In the genomic region with DNA sequence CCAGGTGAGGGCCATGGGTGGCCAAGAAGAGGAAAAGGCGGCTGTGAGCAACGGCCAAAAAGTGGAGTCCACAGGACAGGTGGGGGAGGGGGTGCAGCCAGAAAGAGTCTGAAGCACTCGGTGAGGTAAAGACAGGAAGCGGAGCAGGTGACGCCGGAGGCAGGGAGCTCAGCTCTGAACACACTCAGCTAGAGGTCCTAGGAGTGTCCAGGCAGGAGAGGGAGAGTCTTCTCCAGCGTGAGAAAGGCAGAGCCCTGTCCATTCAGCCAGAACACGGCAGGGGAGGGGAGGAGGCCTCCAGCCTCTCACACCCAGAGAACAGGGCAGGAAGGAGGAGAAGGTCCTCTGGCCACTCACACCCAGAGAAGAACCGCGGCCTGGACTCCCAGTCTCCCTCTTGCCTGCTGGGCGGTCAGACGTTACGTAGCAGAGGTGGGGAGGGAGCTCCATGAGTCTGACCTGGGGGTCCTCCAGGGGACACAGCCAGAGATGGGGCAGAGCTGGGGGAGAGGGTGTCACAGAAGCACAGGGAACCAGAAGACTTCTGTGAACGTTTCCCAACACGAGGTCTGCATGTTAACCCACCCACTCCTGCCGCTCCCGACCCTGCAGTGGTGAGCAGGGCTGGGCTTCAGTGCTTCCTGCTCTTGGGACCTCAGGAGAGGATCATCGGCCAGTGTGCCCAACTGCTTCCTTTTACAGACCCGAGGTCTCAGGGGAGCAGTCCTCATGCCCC, we compare ENCODE assay signal across 12 cellular contexts.
DNase-seq lines count a peak whose midpoint lies in the region; ATAC-seq and TF ChIP-seq lines count a peak whose summit lies in the region.
"Had no signal": no experiment of that assay in that cellular context is flagged by ENCODE, and none has a peak within 500 bp of the region (broad histone marks: within the 10 kb centered on the region; RNA-seq: fewer than 3 reads in every experiment).

No MANE protein-coding gene starts in this region.

- H3K36me3 ChIP-seq in HEK293 (ENCODE audit: control insufficient read depth in 2 of 2, insufficient read depth in 1 of 2, low read length in 2 of 2) (peaks cover 0 to 53% of the 10 kb centered on the region in 2 experiments; a peak in 2 of 3 replicates), gastroesophageal sphincter (peaks cover 0 to 67% of the 10 kb centered on the region in 2 donors), stomach (peaks cover 14 to 66% (median 60%) of the 10 kb centered on the region in 4 donors), BE2C (no peaks in the 10 kb centered on the region)

- peak; percentile 47 for DNase-seq in stomach
- no peak for DNase-seq in posterior cingulate gyrus
- no peak for DNase-seq in BE2C
- DNase-seq in HEK293T (ENCODE audit: extremely low spot score) = no peak
- DNase-seq: CD8-positive, alpha-beta memory T cell; NCI-H1092 treated with DMSO at 0.1 percent for 48 hours; NCI-H748 treated with DMSO at 0.1 percent for 48 hours; stimulated activated CD4-positive, alpha-beta T cell treated with anti-CD3 and anti-CD28 coated beads, Interleukin-4, amount 100 ng/mL, for 4 hours had no signal

- intact Hi-C loops in stomach (cut with DNase I; ENCODE audit: low total_unique reads) (no loop called here), posterior cingulate gyrus (cut with DNase I) (no loop called here)

- H3K27ac ChIP-seq in HEK293 (ENCODE audit: extremely low read depth, low read depth, low read length) (no peak overlapping the region), VCaP (peak overlapping the region; percentile 100), gastroesophageal sphincter (peak overlapping the region in 3 of 4 donors; percentile 56 to 86 (median 81)), stomach (peak overlapping the region; percentile 70 to 93 (median 89))

- H3K4me3 ChIP-seq in HEK293 (ENCODE audit: low read depth, low read length) (no peak overlapping the region), gastroesophageal sphincter (no peak overlapping the region), stomach (no peak overlapping the region), BE2C (ENCODE audit: low read depth, low read length) (no peak overlapping the region)

- H3K9me3 ChIP-seq in HEK293 (ENCODE audit: control insufficient read depth, insufficient read depth, low read depth, low read length) (no peaks in the 10 kb centered on the region), gastroesophageal sphincter (no peaks in the 10 kb centered on the region), stomach (no peaks in the 10 kb centered on the region), BE2C (no peaks in the 10 kb centered on the region)

- H3K27me3 ChIP-seq in gastroesophageal sphincter (no peaks in the 10 kb centered on the region), stomach (no peaks in the 10 kb centered on the region), BE2C (no peaks in the 10 kb centered on the region)

- TF ChIP-seq CTCF in HEK293 (tag by site-specific recombination; IDR thresholded peaks at IDR 0.05) (no peak), VCaP (conservative IDR thresholded peaks at IDR 0.05) (no peak), gastroesophageal sphincter (IDR thresholded peaks at IDR 0.05) (no peak), stomach (IDR thresholded peaks at IDR 0.05) (no peak), BE2C (IDR thresholded peaks at IDR 0.05; ENCODE audit: low read depth, low read length) (no peak)

- TF ChIP-seq POLR2A in gastroesophageal sphincter (IDR thresholded peaks at IDR 0.05) (no peak), stomach (IDR thresholded peaks at IDR 0.05) (no peak)

- CTCF ChIA-PET in HEK293 (lab: Yijun Ruan, JAX) = no interaction called here
- CTCF ChIA-PET in HEK293T (lab: Yijun Ruan, JAX) = no interaction called here

- 79 to 80% methylated on average over 7 of the region's 19 CpGs for WGBS in gastroesophageal sphincter (ENCODE audit: low coverage in 1 of 2), 2 donors
- WGBS in stomach, 5 donors = 45 to 65% (median 63%) methylated on average over 15 to 19 of the region's 19 CpGs

- H3K4me1 ChIP-seq in HEK293 (ENCODE audit: control insufficient read depth, insufficient read depth, low read length) (peaks cover 9% of the 10 kb centered on the region), gastroesophageal sphincter (peaks cover 2 to 53% (median 13%) of the 10 kb centered on the region in 3 donors), stomach (peaks cover 51 to 80% (median 75%) of the 10 kb centered on the region in 4 donors), BE2C (no peaks in the 10 kb centered on the region; the same call in 1 of the 2 replicates)

- TF ChIP-seq EP300 in gastroesophageal sphincter (IDR thresholded peaks at IDR 0.05) (no peak), stomach (IDR thresholded peaks at IDR 0.05) (no peak)

- ATAC-seq in gastroesophageal sphincter = no peak
- ATAC-seq in GM21526 (IDR thresholded peaks at IDR 0.05; ENCODE audit: low FRiP score, unreplicated experiment) = no peak

- POLR2A ChIA-PET in HEK293 (lab: Yijun Ruan, JAX) (interaction anchor here (1.2 kb wide), 1 partner anchor 10 kb away, joined by 4 read pairs; no protein-coding TSS in a partner anchor), HEK293T (lab: Yijun Ruan, JAX) (no interaction called here)

TF ChIP-seq in HEK293, 187 proteins besides CTCF, POLR2A, EP300 and RAD21:
- TF ChIP-seq BCL11B (tag by site-specific recombination; IDR thresholded peaks at IDR 0.05; ENCODE audit: low read depth) (no peak), OVOL3 (tag by site-specific recombination; IDR thresholded peaks at IDR 0.05) (no peak), ZBTB44 (tag by site-specific recombination; IDR thresholded peaks at IDR 0.05) (no peak), ZNF600 (tag by site-specific recombination; IDR thresholded peaks at IDR 0.05) (0 out of 2 replicates have a peak, but pooled peaks have one; percentile 45), GLIS2 (tag by site-specific recombination; IDR thresholded peaks at IDR 0.05) (peak; percentile 33; the same call in 1 of the 2 replicates), OSR2 (tag by site-specific recombination; IDR thresholded peaks at IDR 0.05) (no peak), GLIS1 (tag by site-specific recombination; IDR thresholded peaks at IDR 0.05) (peak; percentile 10; the same call in 1 of the 2 replicates)

TF ChIP-seq in HEK293T, 16 proteins besides CTCF, POLR2A, EP300 and RAD21:
- no peak for TF ChIP-seq NFRKB (IDR thresholded peaks at IDR 0.05)
- TF ChIP-seq TARDBP (IDR thresholded peaks at IDR 0.05) = no peak
TF ChIP-seq in HEK293T: peak in this region for 0.
